12 cellular contexts compared by ENCODE assay signal in genomic region chr17:39166437-39167335, GRCh38. TPM values are rescaled to one million over a fixed set of nuclear protein-coding genes. Genes with fewer than 3 reads are reported as not detected.
A peak's percentile ranks its signal among the peaks of the same experiment; 100 is the strongest.
DNase-seq lines count a peak whose midpoint lies in the region; ATAC-seq and TF ChIP-seq lines count a peak whose summit lies in the region.
"Had no signal": no experiment of that assay in that cellular context is flagged by ENCODE, and none has a peak within 500 bp of the region (broad histone marks: within the 10 kb centered on the region; RNA-seq: fewer than 3 reads in every experiment).

No MANE protein-coding gene starts in this region.

- peak overlapping the region; percentile 59 for H3K4me3 Mint-ChIP-seq in glutamatergic neuron (ENCODE audit: unreplicated experiment)

- no peak for DNase-seq in left ventricle myocardium inferior
- no peak for DNase-seq in right cardiac atrium
- peak; percentile 72 for DNase-seq in OCI-M1 (lab: John Stamatoyannopoulos, UW)
- no peak for DNase-seq in glutamatergic neuron
- DNase-seq in ascending aorta (ENCODE audit: low spot score in 2 of 2) = no peak
- no peak for DNase-seq in caudate nucleus (lab: John Stamatoyannopoulos, UW)
- DNase-seq: NCI-H1930, occipital lobe had no signal

- H3K27me3 ChIP-seq in left ventricle myocardium inferior (ENCODE audit: low read depth) = no peaks in the 10 kb centered on the region
- no peaks in the 10 kb centered on the region for H3K27me3 ChIP-seq in right cardiac atrium (ENCODE audit: control insufficient read depth, insufficient read depth)
- H3K27me3 ChIP-seq in ascending aorta = no peaks in the 10 kb centered on the region

- intact Hi-C loops in left ventricle myocardium inferior (cut with micrococcal nuclease) (loop anchor here (10.0 kb wide), 1 partner anchor 78 kb away; no protein-coding TSS in a partner anchor), right cardiac atrium (cut with DNase I) (loop anchor here in 1 of 4 donors (10.0 kb wide), 1 partner anchor 68 kb away; no protein-coding TSS in a partner anchor), ascending aorta (cut with DNase I) (loop anchor here (5.0 kb wide), 1 partner anchor 66 kb away; no protein-coding TSS in a partner anchor)

- H3K4me3 ChIP-seq in left ventricle myocardium inferior (no peak overlapping the region), right cardiac atrium (ENCODE audit: low read length) (no peak overlapping the region), ascending aorta (no peak overlapping the region)

- H3K9me3 Mint-ChIP-seq in glutamatergic neuron (ENCODE audit: unreplicated experiment) = peaks cover 5% of the 10 kb centered on the region

- H3K27ac ChIP-seq in left ventricle myocardium inferior (replicated peaks) (peak overlapping the region; percentile 41), right cardiac atrium (ENCODE audit: low read length) (no peak overlapping the region), ascending aorta (no peak overlapping the region), caudate nucleus (ENCODE audit: low read depth, low read length) (no peak overlapping the region)

- WGBS in right cardiac atrium = 57% methylated on average over 7 of the region's 7 CpGs

- H3K9me3 ChIP-seq in left ventricle myocardium inferior (replicated peaks) = peaks cover 4% of the 10 kb centered on the region
- H3K9me3 ChIP-seq in right cardiac atrium (ENCODE audit: control insufficient read depth, low read length) = no peaks in the 10 kb centered on the region
- no peaks in the 10 kb centered on the region for H3K9me3 ChIP-seq in ascending aorta

- H3K36me3 Mint-ChIP-seq in glutamatergic neuron (ENCODE audit: unreplicated experiment) = no peaks in the 10 kb centered on the region

- peaks cover 40% of the 10 kb centered on the region for H3K4me1 ChIP-seq in left ventricle myocardium inferior
- H3K4me1 ChIP-seq in right cardiac atrium (ENCODE audit: control insufficient read depth, insufficient read depth, low read length) = no peaks in the 10 kb centered on the region
- H3K4me1 ChIP-seq in ascending aorta = peaks cover 7 to 10% of the 10 kb centered on the region in 2 donors

- ATAC-seq in right cardiac atrium = no peak
- ATAC-seq in GM18517 (IDR thresholded peaks at IDR 0.05; ENCODE audit: unreplicated experiment) = no peak
- no peak for ATAC-seq in HG02642 (IDR thresholded peaks at IDR 0.05; ENCODE audit: poor library complexity, unreplicated experiment)
- ATAC-seq: left lobe of liver had no signal

- H3K36me3 ChIP-seq in left ventricle myocardium inferior (no peaks in the 10 kb centered on the region), ascending aorta (no peaks in the 10 kb centered on the region)

- TF ChIP-seq CTCF in left ventricle myocardium inferior (IDR thresholded peaks at IDR 0.05; ENCODE audit: borderline replicate concordance) (no peak), glutamatergic neuron (IDR thresholded peaks at IDR 0.05; ENCODE audit: partially characterized antibody, unreplicated experiment) (no peak), ascending aorta (IDR thresholded peaks at IDR 0.05) (no peak)

- H3K4me1 Mint-ChIP-seq in glutamatergic neuron (ENCODE audit: low read depth, unreplicated experiment) = peaks cover 16% of the 10 kb centered on the region

- H3K27ac Mint-ChIP-seq in glutamatergic neuron (ENCODE audit: unreplicated experiment) = no peak overlapping the region

- peaks cover 7% of the 10 kb centered on the region for H3K27me3 Mint-ChIP-seq in glutamatergic neuron (ENCODE audit: unreplicated experiment)

RNA-seq across cellular contexts. Expression of gene ARL5C, which starts 0.7 kb away (rescaled TPM):
- total RNA-seq in left ventricle myocardium inferior (not detected), right cardiac atrium (not detected), glutamatergic neuron (ENCODE audit: unreplicated experiment) (not detected), ascending aorta (not detected)
- not detected for polyA plus RNA-seq in right cardiac atrium
- total RNA-seq: frontal cortex, left lobe of liver, occipital lobe had no signal

RNA-seq across cellular contexts. Expression of gene PLXDC1, which starts 15.2 kb away (rescaled TPM):
- total RNA-seq in left ventricle myocardium inferior (12.2 TPM), right cardiac atrium (10 to 100 TPM in 1 of 4 donors, 1 to 10 TPM in 3; 4.4 to 14.6 (median 5.8) TPM), glutamatergic neuron (ENCODE audit: unreplicated experiment) (not detected), ascending aorta (23.8 TPM)
- 13.0 TPM for polyA plus RNA-seq in right cardiac atrium

RNA-seq across cellular contexts. Expression of gene CACNB1, which starts 30.8 kb away (rescaled TPM):
- total RNA-seq in left ventricle myocardium inferior (3.7 TPM), right cardiac atrium (10 to 100 TPM in 1 of 4 donors, 1 to 10 TPM in 3; 5.8 to 10.8 (median 8.0) TPM), glutamatergic neuron (ENCODE audit: unreplicated experiment) (77.1 TPM), ascending aorta (9.6 TPM)
- polyA plus RNA-seq in right cardiac atrium = 6.4 TPM

RNA-seq across cellular contexts. Expression of gene RPL19, which starts 33.4 kb away (rescaled TPM):
- total RNA-seq in left ventricle myocardium inferior (944 TPM), right cardiac atrium (1,000 to 10,000 TPM; 1,060 to 1,177 (median 1,099) TPM), glutamatergic neuron (ENCODE audit: unreplicated experiment) (877 TPM), ascending aorta (1,889 TPM)
- 1,781 TPM for polyA plus RNA-seq in right cardiac atrium

RNA-seq across cellular contexts. Expression of gene STAC2, which starts 59.1 kb away (rescaled TPM):
- total RNA-seq in left ventricle myocardium inferior (0.36 TPM), right cardiac atrium (1 to 10 TPM; 2.5 to 3.7 (median 3.1) TPM), glutamatergic neuron (ENCODE audit: unreplicated experiment) (1.8 TPM), ascending aorta (7.9 TPM)
- 6.9 TPM for polyA plus RNA-seq in right cardiac atrium
- total RNA-seq: left lobe of liver had no signal
